Comparison of ENCODE assay signal across 8 cellular contexts in genomic region chrX:119516157-119516702, GRCh38. TPM values are rescaled to one million over a fixed set of nuclear protein-coding genes. Genes with fewer than 3 reads are reported as not detected.
DNase-seq lines count a peak whose midpoint lies in the region; ATAC-seq and TF ChIP-seq lines count a peak whose summit lies in the region.

No MANE protein-coding gene starts in this region.

- DNase-seq in EL, result peak; percentile 58
- peak; percentile 54 for DNase-seq in LHCN-M2 (ENCODE audit: low read depth)
- peak; percentile 65 for DNase-seq in RPMI8226
- peak; percentile 12 for DNase-seq in activated naive CD4-positive, alpha-beta T cell treated with anti-CD3 and anti-CD28 coated beads, Interleukin-2, amount 50 U/mL, for 16 hours
- DNase-seq in cardiac muscle cell (ENCODE audit: low read depth in 1 of 2, low spot score in 1 of 2), result peak; percentile 72 to 78
- peak; percentile 63 for DNase-seq in retina
- no peak for DNase-seq in cerebellar nuclear complex (lab: John Stamatoyannopoulos, UW)

- H3K27ac ChIP-seq in cardiac muscle cell, result no peak overlapping the region

- peak; percentile 90 for ATAC-seq in GM21576 (IDR thresholded peaks at IDR 0.05; ENCODE audit: unreplicated experiment)

- peak; percentile 69 for TF ChIP-seq CTCF in cardiac muscle cell (IDR thresholded peaks at IDR 0.05; ENCODE audit: low read depth, low read length)

- H3K36me3 ChIP-seq in cardiac muscle cell, result no peaks in the 10 kb centered on the region

- H3K4me1 ChIP-seq in cardiac muscle cell (ENCODE audit: low read depth), result no peaks in the 10 kb centered on the region

- no peaks in the 10 kb centered on the region for H3K9me3 ChIP-seq in cardiac muscle cell (ENCODE audit: low read depth)

- H3K4me3 ChIP-seq in cardiac muscle cell, result no peak overlapping the region

- H3K27me3 ChIP-seq in cardiac muscle cell, result no peaks in the 10 kb centered on the region

RNA-seq across cellular contexts. Expression of gene SLC25A5, which starts 48.0 kb away (rescaled TPM):
- total RNA-seq in LHCN-M2 (2014; rRNA removed), result 232 and 250 TPM in 2 replicates
- 320 TPM for polyA plus RNA-seq in LHCN-M2 (2012)
- total RNA-seq in cardiac muscle cell, result 373 and 552 TPM in 2 replicates
- 501 and 563 TPM in 2 replicates for polyA plus RNA-seq in cardiac muscle cell

RNA-seq across cellular contexts. Expression of gene STEEP1, which starts 49.0 kb away (rescaled TPM):
- total RNA-seq in LHCN-M2 (2014; rRNA removed) (19.1 and 24.5 TPM in 2 replicates), cardiac muscle cell (36.3 and 42.6 TPM in 2 replicates)
- 15.1 TPM for polyA plus RNA-seq in LHCN-M2 (2012)
- 11.2 and 15.8 TPM in 2 replicates for polyA plus RNA-seq in cardiac muscle cell

RNA-seq across cellular contexts. Expression of gene UBE2A, which starts 58.1 kb away (rescaled TPM):
- total RNA-seq in LHCN-M2 (2014; rRNA removed) (38.5 and 42.2 TPM in 2 replicates), cardiac muscle cell (41.7 and 44.0 TPM in 2 replicates)
- polyA plus RNA-seq in LHCN-M2 (2012), result 70.1 TPM
- polyA plus RNA-seq in cardiac muscle cell, result 98.2 and 106 TPM in 2 replicates

Comparison
In these comparisons a context has a peak if more than half of its experiments do, and no peak if none do; other contexts are left out.
1. DNase-seq: peak in EL (single experiment), LHCN-M2 (single experiment), RPMI8226 (single experiment), activated naive CD4-positive, alpha-beta T cell treated with anti-CD3 and anti-CD28 coated beads, Interleukin-2, amount 50 U/mL, for 16 hours (single experiment), cardiac muscle cell (2 of 2) and retina (single experiment); none in cerebellar nuclear complex (0 of 2).